ENCODE assay signal across 1 cellular context in genomic region chr3:122443090-122443489, GRCh38.
A peak's percentile ranks its signal among the peaks of the same experiment; 100 is the strongest.
TF ChIP-seq lines count a peak whose summit lies in the region.

No MANE protein-coding gene starts in this region.

TF ChIP-seq in GM23338, 12 proteins besides CTCF, POLR2A, EP300 and RAD21:
- TF ChIP-seq STAT1 (IDR thresholded peaks at IDR 0.05; ENCODE audit: unreplicated experiment) = no peak
- peak; percentile 54 for TF ChIP-seq CREB1 (CRISPR knock-in tag; IDR thresholded peaks at IDR 0.05; ENCODE audit: low read depth)
